8 cellular contexts compared by ENCODE assay signal in genomic region chr21:34888569-34889286, GRCh38.
DNase-seq lines count a peak whose midpoint lies in the region; ATAC-seq, FAIRE-seq and TF ChIP-seq lines count a peak whose summit lies in the region.

No MANE protein-coding gene starts in this region.

- no peak for FAIRE-seq in H54 (lab: Jason Lieb, UNC)

- H3K27ac ChIP-seq in RWPE2 (ENCODE audit: poor library complexity, severe bottlenecking): peak overlapping the region; percentile 99
- H3K27ac ChIP-seq in foreskin keratinocyte: peak overlapping the region; percentile 94
- H3K27ac ChIP-seq in stomach smooth muscle (ENCODE audit: low read length): peak overlapping the region; percentile 69

- no peak for TF ChIP-seq CTCF in RWPE2 (IDR thresholded peaks at IDR 0.05; ENCODE audit: poor library complexity, severe bottlenecking)
- no peak for TF ChIP-seq CTCF in foreskin keratinocyte (conservative IDR thresholded peaks at IDR 0.05)

- DNase-seq in EH (ENCODE audit: low read depth) (peak; percentile 97), H54 (ENCODE audit: insufficient read length, low spot score) (peak; percentile 96), LoVo (ENCODE audit: low spot score) (peak; percentile 97), RWPE2 (ENCODE audit: low spot score) (peak; percentile 96), foreskin keratinocyte (peak; percentile 78 to 91)
- DNase-seq in activated effector memory CD4-positive, alpha-beta T cell treated with anti-CD3 and anti-CD28 coated beads, Interleukin-2, amount 50 U/mL, for 16 hours: peak; percentile 93

- ATAC-seq in RWPE2 (ENCODE audit: low read depth): peak; percentile 64
- ATAC-seq in foreskin keratinocyte: peak; percentile 68

- H3K27me3 ChIP-seq in RWPE2 (ENCODE audit: insufficient read depth, poor library complexity, severe bottlenecking) (no peaks in the 10 kb centered on the region), foreskin keratinocyte (no peaks in the 10 kb centered on the region), neuron (ENCODE audit: insufficient read depth, low read length) (peaks cover 84% of the 10 kb centered on the region), stomach smooth muscle (ENCODE audit: control insufficient read depth in 1 of 2, insufficient read depth in 2 of 2, low read length in 2 of 2) (peaks cover 27 to 57% of the 10 kb centered on the region in 2 donors)

- H3K9me3 ChIP-seq in RWPE2 (ENCODE audit: severe bottlenecking) (no peaks in the 10 kb centered on the region), neuron (ENCODE audit: low read length) (no peaks in the 10 kb centered on the region), stomach smooth muscle (ENCODE audit: control insufficient read depth in 2 of 2, low read length in 2 of 2) (no peaks in the 10 kb centered on the region)

- H2AFZ ChIP-seq in neuron (ENCODE audit: low read depth, low read length): peak overlapping the region; percentile 89

- H3K36me3 ChIP-seq in RWPE2 (ENCODE audit: low read depth) (peaks cover 32% of the 10 kb centered on the region), neuron (ENCODE audit: insufficient read depth, low read length) (no peaks in the 10 kb centered on the region), stomach smooth muscle (ENCODE audit: control insufficient read depth in 2 of 2, insufficient read depth in 2 of 2, low read length in 2 of 2) (no peaks in the 10 kb centered on the region)

- H3K4me1 ChIP-seq in RWPE2 (ENCODE audit: insufficient read depth, poor library complexity, severe bottlenecking) (no peaks in the 10 kb centered on the region), foreskin keratinocyte (peaks cover 11% of the 10 kb centered on the region), neuron (ENCODE audit: insufficient read depth, low read length) (peaks cover 8% of the 10 kb centered on the region), stomach smooth muscle (ENCODE audit: control insufficient read depth, insufficient read depth, low read length) (peaks cover 39% of the 10 kb centered on the region)

- TF ChIP-seq POLR2A in H54 (IDR thresholded peaks at IDR 0.05; ENCODE audit: low read depth, low read length): peak; percentile 97

- peak overlapping the region; percentile 84 for H3K4me3 ChIP-seq in RWPE2 (ENCODE audit: severe bottlenecking)
- peak overlapping the region; percentile 49 for H3K4me3 ChIP-seq in neuron (ENCODE audit: low read length)
- H3K4me3 ChIP-seq in stomach smooth muscle (ENCODE audit: low read length in 2 of 2): peak overlapping the region; percentile 79 to 84

- peak overlapping the region; percentile 71 to 93 for H3K9ac ChIP-seq in stomach smooth muscle (ENCODE audit: low read length in 2 of 2)

Comparison
In these comparisons a context has a peak if more than half of its experiments do, and no peak if none do; other contexts are left out.
1. Peak in every context shown above with its lines: DNase-seq, ATAC-seq, H3K4me3 ChIP-seq and H3K27ac ChIP-seq.